ENCODE assay signal across 16 cellular contexts in the genomic region with DNA sequence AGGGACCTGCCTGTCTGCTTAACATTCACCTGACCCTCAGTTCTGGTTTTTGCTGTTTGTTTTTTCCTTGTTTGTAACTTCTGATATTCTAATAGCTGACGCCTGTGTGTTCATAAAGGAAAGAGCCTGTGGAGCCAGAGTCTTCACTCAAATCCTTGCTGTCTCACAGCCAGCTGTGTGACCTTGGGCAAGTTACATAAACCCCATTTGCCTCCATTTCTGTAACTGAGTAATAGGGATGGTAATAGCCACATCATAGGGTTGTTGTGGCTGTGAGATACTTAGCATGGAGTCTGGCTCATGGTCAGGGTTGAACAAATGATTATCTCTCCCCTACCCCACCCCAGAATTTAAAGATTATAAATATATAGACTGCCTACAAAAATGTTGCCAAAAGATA. TPM values are rescaled to one million over a fixed set of nuclear protein-coding genes. Genes with fewer than 3 reads are reported as not detected.
DNase-seq lines count a peak whose midpoint lies in the region; ATAC-seq, FAIRE-seq and TF ChIP-seq lines count a peak whose summit lies in the region.
"Had no signal": no experiment of that assay in that cellular context is flagged by ENCODE, and none has a peak within 500 bp of the region (broad histone marks: within the 10 kb centered on the region; RNA-seq: fewer than 3 reads in every experiment).

No MANE protein-coding gene starts in this region.

- intact Hi-C loops in right cardiac atrium (cut with DNase I), result no loop called here
- intact Hi-C loops in Right ventricle myocardium superior (cut with DNase I), result no loop called here

- CTCF ChIA-PET in activated CD8-positive, alpha-beta T cell treated with anti-CD3 and anti-CD28 coated beads, Interleukin-2, amount 10 ng/mL, durations not matched to agents 7 days and 5 days (lab: Charles Lee), result interaction anchor here (1.1 kb wide), 1 partner anchor 17 kb away, joined by 3 read pairs; no protein-coding TSS in a partner anchor

- ATAC-seq in right cardiac atrium (no peak), Right ventricle myocardium superior (ENCODE audit: poor library complexity) (no peak)
- no peak for ATAC-seq in activated CD8-positive, alpha-beta T cell treated with anti-CD3 and anti-CD28 coated beads, Interleukin-2, amount 10 ng/mL, durations not matched to agents 7 days and 5 days
- ATAC-seq: gastroesophageal sphincter, T-cell had no signal

- DNase-seq in right cardiac atrium (no peak), Right ventricle myocardium superior (no peak), bronchial epithelial cell (ENCODE audit: low read depth) (peak; percentile 52), type B pancreatic cell (ENCODE audit: extremely low spot score, unreplicated experiment) (no peak), NCI-H1436 treated with DMSO at 0.1 percent for 48 hours (lab: John Stamatoyannopoulos, UW) (no peak), NCI-H1092 treated with DMSO at 0.1 percent for 48 hours (lab: John Stamatoyannopoulos, UW) (no peak)
- no peak for DNase-seq in activated CD8-positive, alpha-beta T cell treated with anti-CD3 and anti-CD28 coated beads, Interleukin-2, amount 10 ng/mL, durations not matched to agents 7 days and 5 days
- DNase-seq: activated CD4-positive, alpha-beta T cell treated with anti-CD3 and anti-CD28 coated beads for 1 hour; DMS153; islet precursor cell; NCI-H146; T-cell; transverse colon had no signal

- H3K4me1 Mint-ChIP-seq in nephron (peaks cover 72% of the 10 kb centered on the region), type B pancreatic cell (ENCODE audit: unreplicated experiment) (peaks cover 59% of the 10 kb centered on the region)
- peaks cover 59% of the 10 kb centered on the region for H3K4me1 Mint-ChIP-seq in activated CD8-positive, alpha-beta T cell treated with anti-CD3 and anti-CD28 coated beads, Interleukin-2, amount 10 ng/mL, durations not matched to agents 7 days and 5 days (ENCODE audit: low read depth)

- H3K27me3 Mint-ChIP-seq in nephron (ENCODE audit: low read depth), result no peaks in the 10 kb centered on the region
- no peaks in the 10 kb centered on the region for H3K27me3 Mint-ChIP-seq in type B pancreatic cell
- no peaks in the 10 kb centered on the region for H3K27me3 Mint-ChIP-seq in activated CD8-positive, alpha-beta T cell treated with anti-CD3 and anti-CD28 coated beads, Interleukin-2, amount 10 ng/mL, durations not matched to agents 7 days and 5 days (ENCODE audit: low read depth)
- H3K27me3 Mint-ChIP-seq: T-cell had no signal

- WGBS in right cardiac atrium, result 62% methylated on average over 1 of the region's 1 CpG

- H3K27ac Mint-ChIP-seq in nephron (peak overlapping the region; percentile 61 to 81 (median 80)), type B pancreatic cell (peak overlapping the region; percentile 89)
- H3K27ac Mint-ChIP-seq in activated CD8-positive, alpha-beta T cell treated with anti-CD3 and anti-CD28 coated beads, Interleukin-2, amount 10 ng/mL, durations not matched to agents 7 days and 5 days, result no peak overlapping the region
- H3K27ac Mint-ChIP-seq: T-cell had no signal

- peak overlapping the region; percentile 59 for H3K27ac ChIP-seq in right cardiac atrium (ENCODE audit: low read length)
- H3K27ac ChIP-seq: transverse colon had no signal

- H3K36me3 Mint-ChIP-seq in nephron (ENCODE audit: low read depth) (no peaks in the 10 kb centered on the region), type B pancreatic cell (peaks cover under 1% of the 10 kb centered on the region)
- H3K36me3 Mint-ChIP-seq in activated CD8-positive, alpha-beta T cell treated with anti-CD3 and anti-CD28 coated beads, Interleukin-2, amount 10 ng/mL, durations not matched to agents 7 days and 5 days (ENCODE audit: low read depth), result peaks cover 7% of the 10 kb centered on the region

- H3K9me3 Mint-ChIP-seq in nephron, result no peaks in the 10 kb centered on the region
- no peaks in the 10 kb centered on the region for H3K9me3 Mint-ChIP-seq in type B pancreatic cell
- no peaks in the 10 kb centered on the region for H3K9me3 Mint-ChIP-seq in activated CD8-positive, alpha-beta T cell treated with anti-CD3 and anti-CD28 coated beads, Interleukin-2, amount 10 ng/mL, durations not matched to agents 7 days and 5 days (ENCODE audit: insufficient read depth)
- H3K9me3 Mint-ChIP-seq: T-cell had no signal

- no peaks in the 10 kb centered on the region for H3K27me3 ChIP-seq in right cardiac atrium (ENCODE audit: control insufficient read depth, insufficient read depth)
- no peaks in the 10 kb centered on the region for H3K27me3 ChIP-seq in bronchial epithelial cell (ENCODE audit: control insufficient read depth, insufficient read depth, low read length)
- H3K27me3 ChIP-seq: ascending aorta, gastroesophageal sphincter, transverse colon had no signal

- TF ChIP-seq CTCF in bronchial epithelial cell (IDR thresholded peaks at IDR 0.05; ENCODE audit: insufficient read depth, low read length, severe bottlenecking) (no peak), nephron (IDR thresholded peaks at IDR 0.05; ENCODE audit: unreplicated experiment in 3 of 3) (no peak), type B pancreatic cell (conservative IDR thresholded peaks at IDR 0.05) (no peak)

- no peak for FAIRE-seq in bronchial epithelial cell (lab: Jason Lieb, UNC)

- H3K9me3 ChIP-seq in right cardiac atrium (ENCODE audit: control insufficient read depth, low read length), result no peaks in the 10 kb centered on the region
- H3K9me3 ChIP-seq: ascending aorta, gastroesophageal sphincter, transverse colon had no signal

- H3K4me3 Mint-ChIP-seq in nephron (no peak overlapping the region), type B pancreatic cell (no peak overlapping the region)
- no peak overlapping the region for H3K4me3 Mint-ChIP-seq in activated CD8-positive, alpha-beta T cell treated with anti-CD3 and anti-CD28 coated beads, Interleukin-2, amount 10 ng/mL, durations not matched to agents 7 days and 5 days
- H3K4me3 Mint-ChIP-seq: T-cell had no signal

- H3K4me3 ChIP-seq in right cardiac atrium (ENCODE audit: low read length) (no peak overlapping the region), bronchial epithelial cell (ENCODE audit: low read depth, low read length) (no peak overlapping the region)
- H3K4me3 ChIP-seq: ascending aorta, gastroesophageal sphincter, transverse colon had no signal

- H3K36me3 ChIP-seq in bronchial epithelial cell (ENCODE audit: control insufficient read depth, insufficient read depth, low read length), result no peaks in the 10 kb centered on the region
- H3K36me3 ChIP-seq: ascending aorta, transverse colon had no signal

- POLR2A ChIA-PET in activated CD8-positive, alpha-beta T cell treated with anti-CD3 and anti-CD28 coated beads, Interleukin-2, amount 10 ng/mL, durations not matched to agents 7 days and 5 days (lab: Charles Lee), result no interaction called here

- H3K4me1 ChIP-seq in right cardiac atrium (ENCODE audit: control insufficient read depth, insufficient read depth, low read length), result peaks cover 26% of the 10 kb centered on the region

RNA-seq across cellular contexts. Expression of gene WBP1L, which starts 27.0 kb away (rescaled TPM):
- 10 to 100 TPM; 35.2 to 50.5 (median 37.8) TPM for total RNA-seq in right cardiac atrium
- polyA plus RNA-seq in right cardiac atrium, result 19.1 TPM
- 19.7 TPM for total RNA-seq in Right ventricle myocardium superior
- 26.1 and 36.4 TPM in 2 replicates for total RNA-seq in bronchial epithelial cell
- 40.3 and 80.4 TPM in 2 replicates for total RNA-seq in type B pancreatic cell (ENCODE audit: low replicate concordance)
- total RNA-seq in activated CD8-positive, alpha-beta T cell treated with anti-CD3 and anti-CD28 coated beads, Interleukin-2, amount 10 ng/mL, durations not matched to agents 7 days and 5 days, result 10 to 100 TPM; 25.7 to 25.9 TPM

RNA-seq across cellular contexts. Expression of gene SFXN2, which starts 56.4 kb away (rescaled TPM):
- total RNA-seq in right cardiac atrium, result 1 to 10 TPM; 1.8 to 4.8 (median 2.4) TPM
- 1.8 TPM for polyA plus RNA-seq in right cardiac atrium
- total RNA-seq in Right ventricle myocardium superior, result 1.7 TPM
- total RNA-seq in bronchial epithelial cell, result 0.64 and 3.4 TPM in 2 replicates
- 27.8 and 35.8 TPM in 2 replicates for total RNA-seq in type B pancreatic cell (ENCODE audit: low replicate concordance)
- total RNA-seq in activated CD8-positive, alpha-beta T cell treated with anti-CD3 and anti-CD28 coated beads, Interleukin-2, amount 10 ng/mL, durations not matched to agents 7 days and 5 days, result 10 to 100 TPM; 22.2 TPM

RNA-seq across cellular contexts. Expression of gene ARL3, which starts 56.6 kb away (rescaled TPM):
- total RNA-seq in right cardiac atrium (10 to 100 TPM; 13.0 to 18.3 (median 14.9) TPM), Right ventricle myocardium superior (14.1 TPM), bronchial epithelial cell (4.7 and 5.8 TPM in 2 replicates), type B pancreatic cell (ENCODE audit: low replicate concordance) (12.2 and 15.8 TPM in 2 replicates)
- 16.3 TPM for polyA plus RNA-seq in right cardiac atrium
- 1 to 10 TPM; 4.7 to 5.2 TPM for total RNA-seq in activated CD8-positive, alpha-beta T cell treated with anti-CD3 and anti-CD28 coated beads, Interleukin-2, amount 10 ng/mL, durations not matched to agents 7 days and 5 days
